ENCODE assay signal across 18 cellular contexts in the genomic region with DNA sequence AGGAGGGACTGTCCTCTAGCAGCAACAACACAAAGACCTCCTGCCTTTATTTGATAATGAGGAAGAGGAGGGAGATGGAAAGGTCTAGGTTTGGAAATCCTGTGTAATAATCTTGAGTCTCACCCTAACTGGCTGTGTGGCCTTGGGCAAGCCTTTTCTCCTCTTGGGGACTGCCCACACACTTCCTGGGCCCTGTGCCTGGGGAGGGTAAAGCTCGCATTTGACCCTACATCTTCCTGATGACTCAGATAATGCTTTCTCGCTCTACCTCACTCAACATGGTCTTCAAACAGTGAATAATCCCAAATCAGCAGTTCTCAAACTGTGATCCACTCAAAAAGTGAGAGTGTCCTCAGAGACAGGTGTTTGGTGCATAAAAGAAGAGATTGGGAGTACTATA.
DNase-seq lines count a peak whose midpoint lies in the region; ATAC-seq and TF ChIP-seq lines count a peak whose summit lies in the region.
"Had no signal": no experiment of that assay in that cellular context is flagged by ENCODE, and none has a peak within 500 bp of the region (broad histone marks: within the 10 kb centered on the region; RNA-seq: fewer than 3 reads in every experiment).

No MANE protein-coding gene starts in this region.

- no peaks in the 10 kb centered on the region for H3K9me2 ChIP-seq in HCT116 (ENCODE audit: insufficient read depth)

- H3K27me3 ChIP-seq in HCT116 (ENCODE audit: insufficient read depth, low read length) (peaks cover 8% of the 10 kb centered on the region; the same call in 1 of the 2 replicates), thyroid gland (no peaks in the 10 kb centered on the region)

- POLR2A ChIA-PET in HCT116 (lab: Charles Lee), result no interaction called here

- no peaks in the 10 kb centered on the region for H4K20me1 ChIP-seq in HCT116 (ENCODE audit: insufficient read depth)

- H3K4me1 Mint-ChIP-seq in activated T-cell treated with anti-CD3 and anti-CD28 coated beads, Interleukin-2, amount 50 U/mL, for 72 hours (ENCODE audit: low read depth), result peaks cover 20% of the 10 kb centered on the region
- peaks cover 10% of the 10 kb centered on the region for H3K4me1 Mint-ChIP-seq in activated T-helper 17 cell treated with anti-CD3 and anti-CD28 coated beads, Interleukin-2, amount 50 U/mL, for 72 hours
- H3K4me1 Mint-ChIP-seq in stimulated activated naive B cell treated with anti-CD40 and anti-IgM and Interleukin-4, amounts not matched to agents 10 μg/mL and 1 μg/mL and 100 μg/mL, for 72 hours, result peaks cover 7 to 18% of the 10 kb centered on the region in 2 donors
- H3K4me1 Mint-ChIP-seq: CD14-positive monocyte had no signal

- CTCF ChIA-PET in HCT116 (lab: Charles Lee), result interaction anchor here (1.1 kb wide), 1 partner anchor 10 kb away, joined by 4 read pairs; no protein-coding TSS in a partner anchor

- DNase-seq in activated T-cell treated with anti-CD3 and anti-CD28 coated beads, Interleukin-2, amount 50 U/mL, for 72 hours, result peak in 1 of 2 donors; percentile 19
- no peak for DNase-seq in activated T-cell treated with anti-CD3 and anti-CD28 coated beads, Interleukin-2, amount 50 U/mL, for 1 hour
- DNase-seq in HCT116 (ENCODE audit: low read depth, low spot score), result no peak
- DNase-seq in stimulated activated naive B cell treated with anti-CD40 and anti-IgM and Interleukin-4, amounts not matched to agents 10 μg/mL and 1 μg/mL and 100 μg/mL, for 72 hours, result no peak
- DNase-seq in SW 1271 (lab: John Stamatoyannopoulos, UW), result no peak
- DNase-seq in thyroid gland, result no peak
- DNase-seq: GOT3, HCEC 1CT, KBM-7, NCI-H1092, NCI-H1436 treated with DMSO at 0.1 percent for 48 hours, NCI-H1930, NCI-H510A had no signal

- H3K27ac ChIP-seq in HCT116 (ENCODE audit: low read depth, low read length), result no peak overlapping the region
- H3K27ac ChIP-seq in thyroid gland, result no peak overlapping the region

- intact Hi-C loops in HCT116 (cut with micrococcal nuclease), result loop anchor here (1.0 kb wide), 1 partner anchor 43 kb away; no protein-coding TSS in a partner anchor
- intact Hi-C loops in thyroid gland (cut with DNase I), result no loop called here

- H3K36me3 Mint-ChIP-seq in activated T-cell treated with anti-CD3 and anti-CD28 coated beads, Interleukin-2, amount 50 U/mL, for 72 hours (ENCODE audit: insufficient read depth in 2 of 2), result no peaks in the 10 kb centered on the region
- H3K36me3 Mint-ChIP-seq in activated T-helper 17 cell treated with anti-CD3 and anti-CD28 coated beads, Interleukin-2, amount 50 U/mL, for 72 hours (ENCODE audit: low read depth), result peaks cover 5% of the 10 kb centered on the region
- H3K36me3 Mint-ChIP-seq in stimulated activated naive B cell treated with anti-CD40 and anti-IgM and Interleukin-4, amounts not matched to agents 10 μg/mL and 1 μg/mL and 100 μg/mL, for 72 hours, result no peaks in the 10 kb centered on the region
- H3K36me3 Mint-ChIP-seq: CD14-positive monocyte had no signal

- no peak overlapping the region for H2AFZ ChIP-seq in HCT116 (ENCODE audit: low read depth, low read length, poor library complexity, severe bottlenecking)

- TF ChIP-seq RAD21 in HCT116 (IDR thresholded peaks at IDR 0.05; ENCODE audit: low read depth), result no peak

- RAD21 ChIA-PET in HCT116 (lab: Charles Lee; ENCODE audit: low non-redundant PET in 1 of 2, low total read pairs in 2 of 2, uncharacterized antibody in 2 of 2, unreplicated experiment in 2 of 2), result no interaction called here

- H3K9ac ChIP-seq in HCT116 (ENCODE audit: low read length), result no peak overlapping the region

- no peaks in the 10 kb centered on the region for H3K9me3 Mint-ChIP-seq in activated T-cell treated with anti-CD3 and anti-CD28 coated beads, Interleukin-2, amount 50 U/mL, for 72 hours
- no peaks in the 10 kb centered on the region for H3K9me3 Mint-ChIP-seq in activated T-helper 17 cell treated with anti-CD3 and anti-CD28 coated beads, Interleukin-2, amount 50 U/mL, for 72 hours
- no peaks in the 10 kb centered on the region for H3K9me3 Mint-ChIP-seq in stimulated activated naive B cell treated with anti-CD40 and anti-IgM and Interleukin-4, amounts not matched to agents 10 μg/mL and 1 μg/mL and 100 μg/mL, for 72 hours

- no peaks in the 10 kb centered on the region for H3K79me2 ChIP-seq in HCT116 (ENCODE audit: insufficient read depth, low read length)

- H3K27me3 Mint-ChIP-seq in activated T-cell treated with anti-CD3 and anti-CD28 coated beads, Interleukin-2, amount 50 U/mL, for 72 hours (ENCODE audit: low read depth), result peaks cover 80% of the 10 kb centered on the region
- peaks cover 38% of the 10 kb centered on the region for H3K27me3 Mint-ChIP-seq in activated T-helper 17 cell treated with anti-CD3 and anti-CD28 coated beads, Interleukin-2, amount 50 U/mL, for 72 hours
- H3K27me3 Mint-ChIP-seq in stimulated activated naive B cell treated with anti-CD40 and anti-IgM and Interleukin-4, amounts not matched to agents 10 μg/mL and 1 μg/mL and 100 μg/mL, for 72 hours, result peaks cover 57 to 74% of the 10 kb centered on the region in 2 donors

- ATAC-seq in activated T-cell treated with anti-CD3 and anti-CD28 coated beads, Interleukin-2, amount 50 U/mL, for 72 hours (replicated peaks in 1 of 2), result peak; percentile 43 to 90
- ATAC-seq in HCT116, result no peak
- peak; percentile 95 for ATAC-seq in activated T-helper 17 cell treated with anti-CD3 and anti-CD28 coated beads, Interleukin-2, amount 50 U/mL, for 72 hours (replicated peaks)
- ATAC-seq in stimulated activated naive B cell treated with anti-CD40 and anti-IgM and Interleukin-4, amounts not matched to agents 10 μg/mL and 1 μg/mL and 100 μg/mL, for 72 hours (replicated peaks), result peak; percentile 36 to 62
- ATAC-seq: GM12878, Panc1, SK-N-SH treated with all-trans-retinoic acid at 6 μM for 48 hours had no signal

- H3K4me3 ChIP-seq in HCT116 (replicated peaks in 1 of 2; ENCODE audit: low read depth in 1 of 2, low read length in 2 of 2), result no peak overlapping the region
- no peak overlapping the region for H3K4me3 ChIP-seq in thyroid gland (replicated peaks in 1 of 3)
- H3K4me3 ChIP-seq: GM12878 had no signal

- TF ChIP-seq POLR2A in HCT116 (IDR thresholded peaks at IDR 0.05; ENCODE audit: borderline replicate concordance, extremely low read depth, insufficient read depth, insufficient read length) (no peak), thyroid gland (IDR thresholded peaks at IDR 0.05) (no peak)

- H3K4me1 ChIP-seq in HCT116 (ENCODE audit: control insufficient read depth in 1 of 2, insufficient read depth in 2 of 2, low read length in 2 of 2) (peaks cover 0 to 21% of the 10 kb centered on the region in 2 experiments; a peak in 2 of 4 replicates), thyroid gland (peaks cover 0 to 3% of the 10 kb centered on the region in 2 donors)

- TF ChIP-seq CTCF in HCT116 (IDR thresholded peaks at IDR 0.05 in 2 of 3, conservative IDR thresholded peaks at IDR 0.05 in 1 of 3; ENCODE audit: borderline replicate concordance in 1 of 3, insufficient read depth in 1 of 3, low read depth in 2 of 3, low read length in 2 of 3) (no peak), thyroid gland (IDR thresholded peaks at IDR 0.05) (no peak)

- BruUV-seq in HCT116 (replicated peaks; lab: Mats Ljungman, UMichigan), result no TSS peak

- 18 to 38% methylated on average over 2 of the region's 2 CpGs for whole genome bisulfite sequencing in thyroid gland, 2 donors

- peak overlapping the region; percentile 34 for H3K4me2 ChIP-seq in HCT116 (ENCODE audit: low read length)

- H3K36me3 ChIP-seq in HCT116 (ENCODE audit: control insufficient read depth in 1 of 2, insufficient read depth in 2 of 2, low read length in 2 of 2) (no peaks in the 10 kb centered on the region), thyroid gland (no peaks in the 10 kb centered on the region)

- H3K9me3 ChIP-seq in HCT116 (ENCODE audit: control insufficient read depth in 1 of 2, insufficient read depth in 1 of 2, low read depth in 1 of 2, low read length in 2 of 2), result no peaks in the 10 kb centered on the region
- no peaks in the 10 kb centered on the region for H3K9me3 ChIP-seq in thyroid gland

- H3K4me3 Mint-ChIP-seq in activated T-cell treated with anti-CD3 and anti-CD28 coated beads, Interleukin-2, amount 50 U/mL, for 72 hours, result no peak overlapping the region
- H3K4me3 Mint-ChIP-seq in activated T-helper 17 cell treated with anti-CD3 and anti-CD28 coated beads, Interleukin-2, amount 50 U/mL, for 72 hours, result no peak overlapping the region
- no peak overlapping the region for H3K4me3 Mint-ChIP-seq in stimulated activated naive B cell treated with anti-CD40 and anti-IgM and Interleukin-4, amounts not matched to agents 10 μg/mL and 1 μg/mL and 100 μg/mL, for 72 hours

- no peak overlapping the region for H3K27ac Mint-ChIP-seq in activated T-cell treated with anti-CD3 and anti-CD28 coated beads, Interleukin-2, amount 50 U/mL, for 72 hours
- H3K27ac Mint-ChIP-seq in activated T-helper 17 cell treated with anti-CD3 and anti-CD28 coated beads, Interleukin-2, amount 50 U/mL, for 72 hours, result no peak overlapping the region
- H3K27ac Mint-ChIP-seq in stimulated activated naive B cell treated with anti-CD40 and anti-IgM and Interleukin-4, amounts not matched to agents 10 μg/mL and 1 μg/mL and 100 μg/mL, for 72 hours, result no peak overlapping the region
- H3K27ac Mint-ChIP-seq: CD14-positive monocyte had no signal

TF ChIP-seq in HCT116, 20 proteins besides CTCF, POLR2A, EP300 and RAD21 (continues in another document):
- no peak for TF ChIP-seq TCF7L2 (IDR thresholded peaks at IDR 0.05; ENCODE audit: borderline replicate concordance, extremely low read depth, insufficient read depth, insufficient read length)
- TF ChIP-seq SP1 (IDR thresholded peaks at IDR 0.05; ENCODE audit: low read depth), result no peak
- TF ChIP-seq, protein P1, sequence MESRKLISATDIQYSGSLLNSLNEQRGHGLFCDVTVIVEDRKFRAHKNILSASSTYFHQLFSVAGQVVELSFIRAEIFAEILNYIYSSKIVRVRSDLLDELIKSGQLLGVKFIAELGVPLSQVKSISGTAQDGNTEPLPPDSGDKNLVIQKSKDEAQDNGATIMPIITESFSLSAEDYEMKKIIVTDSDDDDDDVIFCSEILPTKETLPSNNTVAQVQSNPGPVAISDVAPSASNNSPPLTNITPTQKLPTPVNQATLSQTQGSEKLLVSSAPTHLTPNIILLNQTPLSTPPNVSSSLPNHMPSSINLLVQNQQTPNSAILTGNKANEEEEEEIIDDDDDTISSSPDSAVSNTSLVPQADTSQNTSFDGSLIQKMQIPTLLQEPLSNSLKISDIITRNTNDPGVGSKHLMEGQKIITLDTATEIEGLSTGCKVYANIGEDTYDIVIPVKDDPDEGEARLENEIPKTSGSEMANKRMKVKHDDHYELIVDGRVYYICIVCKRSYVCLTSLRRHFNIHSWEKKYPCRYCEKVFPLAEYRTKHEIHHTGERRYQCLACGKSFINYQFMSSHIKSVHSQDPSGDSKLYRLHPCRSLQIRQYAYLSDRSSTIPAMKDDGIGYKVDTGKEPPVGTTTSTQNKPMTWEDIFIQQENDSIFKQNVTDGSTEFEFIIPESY (IDR thresholded peaks at IDR 0.05; ENCODE audit: extremely low read depth, insufficient replicate concordance, low read length), result no peak
